ENCODE assay signal across 21 cellular contexts in genomic region chr5:104084896-104085295, GRCh38.
A peak's percentile ranks its signal among the peaks of the same experiment; 100 is the strongest.
DNase-seq lines count a peak whose midpoint lies in the region; ATAC-seq and TF ChIP-seq lines count a peak whose summit lies in the region.
"Had no signal": no experiment of that assay in that cellular context is flagged by ENCODE, and none has a peak within 500 bp of the region (broad histone marks: within the 10 kb centered on the region; RNA-seq: fewer than 3 reads in every experiment).

No MANE protein-coding gene starts in this region.

- no peak for TF ChIP-seq CTCF in progenitor cell of endocrine pancreas (IDR thresholded peaks at IDR 0.05; ENCODE audit: unreplicated experiment)
- no peak for TF ChIP-seq CTCF in glutamatergic neuron (IDR thresholded peaks at IDR 0.05; ENCODE audit: partially characterized antibody, unreplicated experiment)

- H3K36me3 Mint-ChIP-seq in progenitor cell of endocrine pancreas (ENCODE audit: insufficient read depth): no peaks in the 10 kb centered on the region
- no peaks in the 10 kb centered on the region for H3K36me3 Mint-ChIP-seq in glutamatergic neuron (ENCODE audit: unreplicated experiment)
- H3K36me3 Mint-ChIP-seq: mesothelial cell of epicardium; naive thymus-derived CD4-positive, alpha-beta T cell had no signal

- H3K9me3 Mint-ChIP-seq in progenitor cell of endocrine pancreas (ENCODE audit: low read depth) (peaks cover 3% of the 10 kb centered on the region), glutamatergic neuron (ENCODE audit: unreplicated experiment) (no peaks in the 10 kb centered on the region)

- H3K27me3 Mint-ChIP-seq in progenitor cell of endocrine pancreas (no peaks in the 10 kb centered on the region), glutamatergic neuron (ENCODE audit: unreplicated experiment) (peaks cover 1% of the 10 kb centered on the region)
- H3K27me3 Mint-ChIP-seq: activated CD4-positive, alpha-beta memory T cell treated with anti-CD3 and anti-CD28 coated beads, Interleukin-2, amount 10 ng/mL, durations not matched to agents 7 days and 5 days; activated T-helper 17 cell treated with anti-CD3 and anti-CD28 coated beads, Interleukin-2, amount 50 U/mL, for 72 hours; naive thymus-derived CD4-positive, alpha-beta T cell had no signal

- H3K4me3 Mint-ChIP-seq in progenitor cell of endocrine pancreas (ENCODE audit: low read depth) (no peak overlapping the region), glutamatergic neuron (ENCODE audit: unreplicated experiment) (no peak overlapping the region)
- H3K4me3 Mint-ChIP-seq: activated CD4-positive, alpha-beta memory T cell treated with anti-CD3 and anti-CD28 coated beads, Interleukin-2, amount 10 ng/mL, durations not matched to agents 7 days and 5 days; activated T-helper 17 cell treated with anti-CD3 and anti-CD28 coated beads, Interleukin-2, amount 50 U/mL, for 72 hours; mesothelial cell of epicardium; naive thymus-derived CD4-positive, alpha-beta T cell; T-helper 1 cell treated with Interleukin-12 subunit alpha and Interleukin-12 subunit beta and Interleukin-4 antibody, amounts not matched to agents 30 μg/mL and 1 μg/mL, for 36 hours had no signal

- ATAC-seq in HG03520 (IDR thresholded peaks at IDR 0.05; ENCODE audit: unreplicated experiment): no peak
- ATAC-seq in HG02981 (IDR thresholded peaks at IDR 0.05; ENCODE audit: unreplicated experiment): no peak
- ATAC-seq: activated T-helper 17 cell treated with anti-CD3 and anti-CD28 coated beads, Interleukin-2, amount 50 U/mL, for 72 hours; naive thymus-derived CD4-positive, alpha-beta T cell; stimulated activated naive CD8-positive, alpha-beta T cell treated with anti-CD3 and anti-CD28 coated beads, Interleukin-15, Interleukin-2, amounts not matched to agents 100 U/mL and 50 U/mL, for 24 hours had no signal

- H3K27ac Mint-ChIP-seq in progenitor cell of endocrine pancreas (peak overlapping the region; percentile 18), glutamatergic neuron (ENCODE audit: unreplicated experiment) (no peak overlapping the region)
- H3K27ac Mint-ChIP-seq: activated CD4-positive, alpha-beta memory T cell treated with anti-CD3 and anti-CD28 coated beads, Interleukin-2, amount 10 ng/mL, durations not matched to agents 7 days and 5 days; activated T-helper 17 cell treated with anti-CD3 and anti-CD28 coated beads, Interleukin-2, amount 50 U/mL, for 72 hours; mesothelial cell of epicardium; naive thymus-derived CD4-positive, alpha-beta T cell; T-helper 1 cell treated with Interleukin-12 subunit alpha and Interleukin-12 subunit beta and Interleukin-4 antibody, amounts not matched to agents 30 μg/mL and 1 μg/mL, for 36 hours had no signal

- peaks cover 7% of the 10 kb centered on the region for H3K4me1 Mint-ChIP-seq in progenitor cell of endocrine pancreas (ENCODE audit: low read depth)
- peaks cover 16% of the 10 kb centered on the region for H3K4me1 Mint-ChIP-seq in glutamatergic neuron (ENCODE audit: low read depth, unreplicated experiment)
- H3K4me1 Mint-ChIP-seq: activated CD4-positive, alpha-beta memory T cell treated with anti-CD3 and anti-CD28 coated beads, Interleukin-2, amount 10 ng/mL, durations not matched to agents 7 days and 5 days; activated T-helper 17 cell treated with anti-CD3 and anti-CD28 coated beads, Interleukin-2, amount 50 U/mL, for 72 hours; mesothelial cell of epicardium; naive thymus-derived CD4-positive, alpha-beta T cell had no signal

- DNase-seq in NCI-H2107 treated with DMSO at 0.1 percent for 48 hours (lab: John Stamatoyannopoulos, UW; ENCODE audit: unreplicated experiment) (peak; percentile 43), NCI-H2107 (lab: John Stamatoyannopoulos, UW) (no peak), NCI-H146 (lab: John Stamatoyannopoulos, UW) (peak; percentile 77), NCI-H69 (lab: John Stamatoyannopoulos, UW) (peak; percentile 89), progenitor cell of endocrine pancreas (ENCODE audit: low spot score, unreplicated experiment) (no peak), glutamatergic neuron (no peak)
- DNase-seq: activated CD4-positive, alpha-beta memory T cell treated with anti-CD3 and anti-CD28 coated beads, Interleukin-2, amount 10 ng/mL, durations not matched to agents 7 days and 5 days; activated CD4-positive, CD25-positive, alpha-beta regulatory T cell treated with anti-CD3 and anti-CD28 coated beads, Interleukin-2, amount 50 U/mL, for 72 hours; activated naive CD4-positive, alpha-beta T cell treated with anti-CD3 and anti-CD28 coated beads, Interleukin-2, amount 50 U/mL, for 16 hours; head of caudate nucleus; IMR-90; kidney; naive thymus-derived CD4-positive, alpha-beta T cell; NCI-H1105; nucleus accumbens; stimulated activated naive CD8-positive, alpha-beta T cell treated with anti-CD3 and anti-CD28 coated beads, Interleukin-15, Interleukin-2, amounts not matched to agents 100 U/mL and 50 U/mL, for 24 hours had no signal

Comparison
In these comparisons a context has a peak if more than half of its experiments do, and no peak if none do; other contexts are left out.
1. DNase-seq: peak in NCI-H2107 treated with DMSO at 0.1 percent for 48 hours (single experiment), NCI-H146 (single experiment) and NCI-H69 (single experiment); none in NCI-H2107 (single experiment), progenitor cell of endocrine pancreas (single experiment) and glutamatergic neuron (single experiment).